ENCODE assay signal across 28 cellular contexts in the genomic region with DNA sequence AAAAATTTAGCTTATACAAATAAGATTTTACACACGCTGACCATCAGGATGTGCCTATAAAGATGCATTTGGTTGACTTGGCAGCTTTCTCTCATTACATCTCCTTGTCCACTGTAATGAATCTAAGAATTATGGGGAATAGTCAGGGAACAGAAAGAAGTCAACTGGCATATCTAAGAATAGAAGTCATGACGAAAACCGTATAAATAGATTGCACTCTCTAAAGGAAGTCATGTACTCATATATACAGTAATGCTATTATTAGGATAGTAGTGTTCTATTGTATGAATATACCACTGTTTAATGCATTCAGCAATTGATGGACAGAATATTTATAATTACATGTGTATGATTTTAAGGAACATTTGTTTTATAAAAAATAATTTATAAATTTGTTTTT.
"Had no signal": no experiment of that assay in that cellular context is flagged by ENCODE, and none has a peak within 500 bp of the region (broad histone marks: within the 10 kb centered on the region; RNA-seq: fewer than 3 reads in every experiment).

No MANE protein-coding gene starts in this region.

- H3K4me1 ChIP-seq: breast epithelium, Peyer's patch had no signal

- H3K27ac ChIP-seq: adrenal gland, breast epithelium, Peyer's patch, RWPE1 had no signal

- H3K27me3 ChIP-seq: adrenal gland, breast epithelium, Peyer's patch had no signal

- ATAC-seq: activated CD8-positive, alpha-beta T cell treated with anti-CD3 and anti-CD28 coated beads, Interleukin-2, amount 10 ng/mL, durations not matched to agents 7 days and 5 days; T-helper 17 cell; WTC11 had no signal

- H3K9me3 ChIP-seq: adrenal gland, breast epithelium, Peyer's patch had no signal

- DNase-seq: activated CD4-positive, alpha-beta T cell treated with anti-CD3 and anti-CD28 coated beads for 48 hours; activated CD4-positive, alpha-beta T cell treated with anti-CD3 and anti-CD28 coated beads, Interleukin-2, amount 50 U/mL, for 4 hours; activated CD4-positive, CD25-positive, alpha-beta regulatory T cell treated with anti-CD3 and anti-CD28 coated beads, Interleukin-2, amount 50 U/mL, for 72 hours; activated CD8-positive, alpha-beta memory T cell treated with anti-CD3 and anti-CD28 coated beads, Interleukin-2, amount 50 U/mL, for 48 hours; activated CD8-positive, alpha-beta T cell treated with anti-CD3 and anti-CD28 coated beads, Interleukin-2, amount 10 ng/mL, durations not matched to agents 7 days and 5 days; activated naive CD4-positive, alpha-beta T cell treated with anti-CD3 and anti-CD28 coated beads, Interleukin-2, amount 50 U/mL, for 16 hours; activated naive CD8-positive, alpha-beta T cell treated with anti-CD3 and anti-CD28 coated beads, Interleukin-2, amount 10 ng/mL, durations not matched to agents 7 days and 5 days; activated T-cell treated with anti-CD3 and anti-CD28 coated beads, Interleukin-2, amount 50 U/mL, for 1 hour; adrenal gland; anterior cingulate cortex; central memory CD4-positive, alpha-beta T cell; IMR-90; Kasumi-1; KBM-7; NCI-H1092; NCI-H1417; NCI-H1930; NCI-H2107; NCI-H2171 treated with DMSO at 0.1 percent for 48 hours; NCI-H526; NCI-H774; Peyer's patch; SHP77 treated with DMSO at 0.1 percent for 48 hours; T-helper 17 cell; T1000 had no signal

- H3K36me3 ChIP-seq: adrenal gland, breast epithelium, Peyer's patch had no signal

- H3K4me3 ChIP-seq: adrenal gland, breast epithelium, Peyer's patch had no signal
